38 cellular contexts compared by ENCODE assay signal in the genomic region with DNA sequence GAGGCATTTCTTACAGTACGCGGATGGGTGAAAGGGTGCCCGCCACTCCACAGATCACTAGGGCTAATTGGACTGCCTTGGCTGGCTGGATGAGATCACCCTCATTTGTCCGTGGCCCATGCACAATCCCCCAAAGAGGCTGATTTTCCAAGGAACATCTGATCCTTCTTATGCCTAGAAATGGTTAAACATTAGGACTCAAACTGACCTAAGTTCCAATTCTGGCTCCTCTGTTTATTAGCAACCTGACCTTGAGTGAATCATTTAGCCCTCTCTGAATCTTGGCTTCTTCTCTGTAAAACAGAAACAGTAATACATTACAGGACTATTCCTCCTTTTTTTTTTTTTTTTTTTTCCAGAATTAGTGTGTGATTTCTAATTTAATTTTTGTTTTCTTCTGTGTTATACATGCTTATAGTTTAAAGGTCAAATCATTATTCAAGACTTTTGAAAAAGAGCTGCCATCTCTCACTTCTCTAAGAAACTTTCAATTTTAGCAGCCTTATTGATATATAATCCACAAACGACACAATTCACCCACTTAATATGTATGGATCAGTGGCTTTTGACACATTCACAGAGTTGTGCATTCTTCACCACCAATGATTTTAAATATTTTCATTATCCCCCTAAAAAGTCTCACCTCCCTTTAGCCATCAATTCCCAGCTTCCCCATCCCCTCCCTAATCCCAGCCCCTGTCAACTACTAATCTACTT. TPM values are rescaled to one million over a fixed set of nuclear protein-coding genes. Genes with fewer than 3 reads are reported as not detected.
"Had no signal": no experiment of that assay in that cellular context is flagged by ENCODE, and none has a peak within 500 bp of the region (broad histone marks: within the 10 kb centered on the region; RNA-seq: fewer than 3 reads in every experiment).

No MANE protein-coding gene starts in this region.

- H3K27ac ChIP-seq: ascending aorta had no signal

- H3K27me3 ChIP-seq: ascending aorta, MG63, Peyer's patch had no signal

- H3K36me3 ChIP-seq: ascending aorta, cardiac muscle cell, MG63, Peyer's patch had no signal

- H3K4me1 ChIP-seq: ascending aorta, Peyer's patch had no signal

- H3K4me3 ChIP-seq: ascending aorta, cardiac muscle cell, MG63, Peyer's patch had no signal

- H3K9me3 ChIP-seq: ascending aorta, MG63, Peyer's patch had no signal

- DNase-seq: activated B cell treated with CpG ODN at 0.5 μM for 24 hours; activated CD4-positive, alpha-beta memory T cell treated with anti-CD3 and anti-CD28 coated beads for 36 hours; activated CD4-positive, alpha-beta T cell treated with anti-CD3 and anti-CD28 coated beads for 4 hours; activated CD4-positive, alpha-beta T cell treated with anti-CD3 and anti-CD28 coated beads, Interleukin-2, amount 50 U/mL, for 1 hour; activated CD4-positive, CD25-positive, alpha-beta regulatory T cell treated with anti-CD3 and anti-CD28 coated beads, Interleukin-2, amount 50 U/mL, for 72 hours; activated CD8-positive, alpha-beta memory T cell treated with anti-CD3 and anti-CD28 coated beads, Interleukin-2, amount 50 U/mL, for 4 hours; activated effector memory CD4-positive, alpha-beta T cell treated with anti-CD3 and anti-CD28 coated beads, Interleukin-2, amount 50 U/mL, for 16 hours; activated naive CD4-positive, alpha-beta T cell; activated naive CD4-positive, alpha-beta T cell treated with anti-CD3 and anti-CD28 coated beads, Interleukin-2, amount 50 U/mL, for 16 hours; activated naive CD8-positive, alpha-beta T cell treated with anti-CD3 and anti-CD28 coated beads for 36 hours; activated T-cell treated with anti-CD3 and anti-CD28 coated beads, Interleukin-2, amount 50 U/mL, for 72 hours; amniotic stem cell; Kasumi-1; KG1; MG63; NCI-H1048; NCI-H1105 treated with DMSO at 0.1 percent for 48 hours; NCI-H1436 treated with DMSO at 0.1 percent for 48 hours; NCI-H1694 treated with DMSO at 0.1 percent for 48 hours; NCI-H2029 treated with DMSO at 0.1 percent for 48 hours; NCI-H2107; NCI-H2171; NCI-H510A; NCI-H526; NCI-H748 treated with DMSO at 0.1 percent for 48 hours; NK-92 treated with Interleukin-12 subunit alpha and Interleukin-12 subunit beta, amount 100 ng/mL, for 24 hours; PC-3; Peyer's patch; RPMI8226; SHP77 treated with DMSO at 0.1 percent for 48 hours; SW 1271; T-helper 1 cell; T-helper 2 cell; T-helper 9 cell had no signal

RNA-seq across cellular contexts. Expression of gene TMEM132E, which starts 45.4 kb away (rescaled TPM):
- total RNA-seq: activated B cell treated with CpG ODN at 0.5 μM for 24 hours; activated CD4-positive, alpha-beta memory T cell treated with anti-CD3 and anti-CD28 coated beads for 36 hours; activated T-cell treated with anti-CD3 and anti-CD28 coated beads, Interleukin-2, amount 50 U/mL, for 72 hours; activated T-helper 17 cell treated with anti-CD3 and anti-CD28 coated beads, Interleukin-2, amount 50 U/mL, for 72 hours; ascending aorta; PC-3; SK-MEL-5 had no signal
